8 cellular contexts compared by ENCODE assay signal in the genomic region with DNA sequence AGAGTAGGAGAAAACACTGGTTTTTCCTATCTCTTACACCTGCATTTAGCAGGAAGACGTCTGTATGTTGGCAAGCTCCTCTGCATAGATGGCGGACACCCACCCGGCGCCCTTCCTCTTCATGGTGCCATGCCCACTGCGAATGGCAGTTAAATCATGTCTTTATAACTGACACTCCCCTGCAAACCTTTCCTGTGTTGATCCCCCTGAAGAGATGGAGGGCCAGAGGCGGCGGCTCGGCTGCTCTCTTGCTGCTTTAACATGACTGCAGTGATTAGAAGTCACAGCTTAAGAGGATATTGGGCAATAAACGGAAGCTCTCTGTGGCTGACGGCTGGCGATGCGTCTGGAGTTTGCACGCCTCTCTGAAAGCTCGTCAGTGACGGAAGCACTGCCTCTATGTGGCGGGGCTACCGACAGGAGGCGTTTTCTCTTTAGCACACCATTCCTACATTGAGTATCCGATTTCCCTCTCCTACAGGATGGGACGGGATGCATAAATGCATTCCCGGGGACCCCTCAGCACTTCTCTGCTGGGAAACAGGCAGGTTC. TPM values are rescaled to one million over a fixed set of nuclear protein-coding genes. Genes with fewer than 3 reads are reported as not detected.
A peak's percentile ranks its signal among the peaks of the same experiment; 100 is the strongest.
DNase-seq lines count a peak whose midpoint lies in the region; ATAC-seq, FAIRE-seq and TF ChIP-seq lines count a peak whose summit lies in the region.

No MANE protein-coding gene starts in this region.

- H3K23ac ChIP-seq in H1 (ENCODE audit: insufficient read length): no peak overlapping the region

- no peak overlapping the region for H2BK5ac ChIP-seq in H1 (ENCODE audit: low read depth, low read length)

- no peak for TF ChIP-seq EP300 in H1 (IDR thresholded peaks at IDR 0.05; ENCODE audit: borderline replicate concordance in 1 of 2, low read depth in 2 of 2, low read length in 2 of 2)

- H3K4me3 ChIP-seq in H1 (ENCODE audit: extremely low read depth in 1 of 4, insufficient read depth in 2 of 4, low read depth in 3 of 4, low read length in 4 of 4): no peak overlapping the region

- FAIRE-seq in H1 (lab: Jason Lieb, UNC) (no peak), HTR-8/SVneo (lab: Jason Lieb, UNC) (no peak)

- no peak overlapping the region for H2BK20ac ChIP-seq in H1 (ENCODE audit: low read length)

- H4K5ac ChIP-seq in H1 (ENCODE audit: insufficient read length, low read depth, low read length): no peak overlapping the region

- H2AFZ ChIP-seq in H1 (ENCODE audit: low read length): peak overlapping the region; percentile 42; the same call in 1 of the 2 replicates

- H3K79me2 ChIP-seq in H1 (ENCODE audit: control insufficient read depth in 1 of 2, insufficient read depth in 2 of 2, low read length in 2 of 2): no peaks in the 10 kb centered on the region

- H3K4me2 ChIP-seq in H1 (ENCODE audit: insufficient read depth in 1 of 2, low read depth in 2 of 2, low read length in 2 of 2): no peak overlapping the region; a peak in 1 of 4 replicates

- WGBS in H1 (ENCODE audit: extremely low coverage in 1 of 2, insufficient coverage in 1 of 2, insufficient read length in 1 of 2, insufficient replicate concordance in 2 of 2, low coverage in 1 of 2, low lambda C conversion rate in 2 of 2, missing lambda C conversion rate in 1 of 2), 2 experiments: 57% methylated on average over 21 of the region's 21 CpGs; no CpG with 5 or more reads in 1 of the 2 experiments

- H3K79me1 ChIP-seq in H1 (ENCODE audit: low read depth, low read length): no peaks in the 10 kb centered on the region

- H3K27me3 ChIP-seq in H1 (replicated peaks in 1 of 4; ENCODE audit: control insufficient read depth in 3 of 4, extremely low read depth in 1 of 4, insufficient read depth in 3 of 4, low read length in 3 of 4): no peaks in the 10 kb centered on the region; a peak in 1 of 7 replicates

- CTCF ChIA-PET in H1 (lab: Charles Lee; ENCODE audit: partially characterized antibody): interaction anchor here (0.7 to 8.6 kb wide), 50 partner anchors 8 to 337 kb away, joined by 3 to 94 read pairs (median 4); no protein-coding TSS in a partner anchor

- H3K4ac ChIP-seq in H1 (replicated peaks; ENCODE audit: insufficient read length, low read depth, low read length): no peak overlapping the region

- no peaks in the 10 kb centered on the region for H4K20me1 ChIP-seq in H1 (replicated peaks in 1 of 2; ENCODE audit: control insufficient read depth in 1 of 2, insufficient read depth in 2 of 2, low read length in 2 of 2)

- H2AK5ac ChIP-seq in H1 (ENCODE audit: low read depth, low read length): no peak overlapping the region

- H3K9me3 ChIP-seq in H1 (ENCODE audit: insufficient read depth in 2 of 2, low read depth in 1 of 2, low read length in 1 of 2): no peaks in the 10 kb centered on the region

- H2BK15ac ChIP-seq in H1 (ENCODE audit: low read length): no peak overlapping the region

- no peak overlapping the region for H2BK120ac ChIP-seq in H1 (replicated peaks; ENCODE audit: low read depth, low read length)

- no peaks in the 10 kb centered on the region for H3K23me2 ChIP-seq in H1 (ENCODE audit: low read depth, low read length)

- peak; percentile 46 to 64 for TF ChIP-seq RAD21 in H1 (IDR thresholded peaks at IDR 0.05 in 1 of 2, conservative IDR thresholded peaks at IDR 0.05 in 1 of 2; ENCODE audit: low read depth in 2 of 2, low read length in 2 of 2)

- POLR2A ChIA-PET in H1 (lab: Charles Lee; ENCODE audit: partially characterized antibody): interaction anchor here (1.5 kb wide), 1 partner anchor 11 kb away, joined by 5 read pairs; no protein-coding TSS in a partner anchor

- H3K56ac ChIP-seq in H1 (replicated peaks; ENCODE audit: insufficient read length, low read depth, low read length): no peak overlapping the region

- DNase-seq in GM04503 (ENCODE audit: low read depth): peak; percentile 27
- DNase-seq in activated CD4-positive, alpha-beta T cell treated with anti-CD3 and anti-CD28 coated beads for 48 hours: peak; percentile 76
- DNase-seq in H1 (ENCODE audit: low read depth in 1 of 2, low spot score in 2 of 2): peak in 1 of 2 experiments; percentile 71
- DNase-seq in pons (ENCODE audit: low spot score): peak; percentile 46
- no peak for DNase-seq in HTR-8/SVneo (ENCODE audit: insufficient read length, low spot score)
- no peak for DNase-seq in GM19240 (ENCODE audit: insufficient read length, low spot score)

- no peak overlapping the region for H3K9ac ChIP-seq in H1 (replicated peaks in 1 of 4; ENCODE audit: extremely low read depth in 1 of 4, low read depth in 3 of 4, low read length in 3 of 4)

- ATAC-seq in HG03432 (IDR thresholded peaks at IDR 0.05; ENCODE audit: unreplicated experiment): peak; percentile 82
- ATAC-seq in GM21737 (IDR thresholded peaks at IDR 0.05; ENCODE audit: unreplicated experiment): no peak

- H3K4me1 ChIP-seq in H1 (replicated peaks in 1 of 4; ENCODE audit: control insufficient read depth in 3 of 4, insufficient read depth in 4 of 4, low read length in 3 of 4): peaks cover 0 to 3% (median 0%) of the 10 kb centered on the region in 4 experiments; a peak in 1 of 7 replicates

- H2BK12ac ChIP-seq in H1 (ENCODE audit: low read depth, low read length): no peak overlapping the region

- no peak overlapping the region for H3K14ac ChIP-seq in H1 (ENCODE audit: insufficient read length)

- TF ChIP-seq CTCF in H1 (IDR thresholded peaks at IDR 0.05; ENCODE audit: control extremely low read depth in 1 of 3, insufficient read depth in 1 of 3, low read depth in 1 of 3, low read length in 3 of 3): peak; percentile 67 to 81 (median 79)

- no peak overlapping the region for H4K91ac ChIP-seq in H1 (replicated peaks; ENCODE audit: insufficient read length, low read length)

- no peaks in the 10 kb centered on the region for H3K36me3 ChIP-seq in H1 (ENCODE audit: control insufficient read depth in 2 of 4, insufficient read depth in 4 of 4, low read length in 3 of 4)

- H4K8ac ChIP-seq in H1 (ENCODE audit: extremely low read depth, insufficient read depth, low read length): no peak overlapping the region

- TF ChIP-seq POLR2A in H1 (IDR thresholded peaks at IDR 0.05; ENCODE audit: control extremely low read depth in 1 of 2, low read depth in 2 of 2, low read length in 2 of 2): no peak

- H3K27ac ChIP-seq in H1 (ENCODE audit: low read depth, low read length): no peak overlapping the region

- no peak overlapping the region for H3K18ac ChIP-seq in H1 (ENCODE audit: extremely low read depth, low read length)

TF ChIP-seq in H1, 55 proteins besides CTCF, POLR2A, EP300 and RAD21:
- TF ChIP-seq BCL11A (IDR thresholded peaks at IDR 0.05; ENCODE audit: low read depth in 2 of 2, low read length in 2 of 2) (no peak), RXRA (IDR thresholded peaks at IDR 0.05; ENCODE audit: insufficient read depth, low read depth, low read length) (no peak), SAP30 (IDR thresholded peaks at IDR 0.05; ENCODE audit: insufficient read depth, insufficient replicate concordance, low read length) (no peak), GABPA (IDR thresholded peaks at IDR 0.05; ENCODE audit: borderline replicate concordance, insufficient read depth, low read length) (peak; percentile 49; the same call in 1 of the 2 replicates), TCF12 (IDR thresholded peaks at IDR 0.05; ENCODE audit: low read depth, low read length) (no peak), TAF7 (optimal IDR thresholded peaks at IDR 0.05; ENCODE audit: borderline replicate concordance, low read depth, low read length) (no peak), CREB1 (IDR thresholded peaks at IDR 0.05) (peak; percentile 66; the same call in 1 of the 2 replicates), KDM5A (IDR thresholded peaks at IDR 0.05; ENCODE audit: low read length) (no peak), SIX5 (IDR thresholded peaks at IDR 0.05; ENCODE audit: low read depth, low read length) (no peak), CEBPB (IDR thresholded peaks at IDR 0.05; ENCODE audit: low read depth, low read length) (peak; percentile 90), TBP (IDR thresholded peaks at IDR 0.05; ENCODE audit: low read depth, low read length) (no peak)
- TF ChIP-seq, protein P1, sequence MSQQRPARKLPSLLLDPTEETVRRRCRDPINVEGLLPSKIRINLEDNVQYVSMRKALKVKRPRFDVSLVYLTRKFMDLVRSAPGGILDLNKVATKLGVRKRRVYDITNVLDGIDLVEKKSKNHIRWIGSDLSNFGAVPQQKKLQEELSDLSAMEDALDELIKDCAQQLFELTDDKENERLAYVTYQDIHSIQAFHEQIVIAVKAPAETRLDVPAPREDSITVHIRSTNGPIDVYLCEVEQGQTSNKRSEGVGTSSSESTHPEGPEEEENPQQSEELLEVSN (IDR thresholded peaks at IDR 0.05): no peak
- TF ChIP-seq, protein P2, sequence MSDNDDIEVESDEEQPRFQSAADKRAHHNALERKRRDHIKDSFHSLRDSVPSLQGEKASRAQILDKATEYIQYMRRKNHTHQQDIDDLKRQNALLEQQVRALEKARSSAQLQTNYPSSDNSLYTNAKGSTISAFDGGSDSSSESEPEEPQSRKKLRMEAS (IDR thresholded peaks at IDR 0.05): no peak

RNA-seq across cellular contexts. Expression of a gene that starts 25.5 kb away (rescaled TPM):
- 214 and 221 TPM in 2 replicates for total RNA-seq in H1 (2021; fragmentation: NEBNext Ultra II Directional; extraction: Animal tissue kit (Norgen Biotek cat#: 25700))
- 140 and 143 TPM in 2 replicates for polyA plus RNA-seq in H1 (2011; rRNA removed)
- polyA plus RNA-seq in H1 (2011; cell fraction: cytosol; rRNA removed): 226 TPM
- polyA plus RNA-seq in H1 (2011; cell fraction: nucleus; rRNA removed): 37.4 TPM
- 168 to 211 TPM (median 174 TPM) in 4 replicates for polyA plus RNA-seq in H1 (2012, experiment 1 of 2)
- polyA plus RNA-seq in H1 (2012, experiment 2 of 2): 66.1 TPM
- polyA plus RNA-seq in H1 (2013, experiment 1 of 2): 160 TPM
- 163 TPM for polyA plus RNA-seq in H1 (2013, experiment 2 of 2)
- polyA minus RNA-seq in H1 (2011; rRNA and poly(A)+ RNA removed): 46.8 and 53.6 TPM in 2 replicates
- polyA minus RNA-seq in H1 (2011; cell fraction: cytosol; rRNA and poly(A)+ RNA removed): 59.4 TPM
- polyA minus RNA-seq in H1 (2011; cell fraction: nucleus; rRNA and poly(A)+ RNA removed): 34.4 TPM

RNA-seq across cellular contexts. Expression of a gene that starts 43.3 kb away (rescaled TPM):
- total RNA-seq in H1 (2021; fragmentation: NEBNext Ultra II Directional; extraction: Animal tissue kit (Norgen Biotek cat#: 25700)): 45.2 and 46.0 TPM in 2 replicates
- 31.0 and 45.1 TPM in 2 replicates for polyA plus RNA-seq in H1 (2011; rRNA removed)
- 51.7 TPM for polyA plus RNA-seq in H1 (2011; cell fraction: cytosol; rRNA removed)
- polyA plus RNA-seq in H1 (2011; cell fraction: nucleus; rRNA removed): 16.3 TPM
- polyA plus RNA-seq in H1 (2012, experiment 1 of 2): 33.4 to 41.9 TPM (median 36.8 TPM) in 4 replicates
- 35.5 TPM for polyA plus RNA-seq in H1 (2012, experiment 2 of 2)
- 61.0 TPM for polyA plus RNA-seq in H1 (2013, experiment 1 of 2)
- 78.8 TPM for polyA plus RNA-seq in H1 (2013, experiment 2 of 2)
- 16.3 and 16.9 TPM in 2 replicates for polyA minus RNA-seq in H1 (2011; rRNA and poly(A)+ RNA removed)
- polyA minus RNA-seq in H1 (2011; cell fraction: cytosol; rRNA and poly(A)+ RNA removed): 5.7 TPM
- polyA minus RNA-seq in H1 (2011; cell fraction: nucleus; rRNA and poly(A)+ RNA removed): 17.3 TPM

Comparison
In these comparisons a context has a peak if more than half of its experiments do, and no peak if none do; other contexts are left out.
1. DNase-seq: peak in GM04503 (single experiment), activated CD4-positive, alpha-beta T cell treated with anti-CD3 and anti-CD28 coated beads for 48 hours (single experiment) and pons (single experiment); none in HTR-8/SVneo (single experiment) and GM19240 (single experiment).